1 cellular context compared by ENCODE assay signal in genomic region chr18:50310080-50310479, GRCh38.
TF ChIP-seq lines count a peak whose summit lies in the region.

No MANE protein-coding gene starts in this region.

TF ChIP-seq in K562, 482 proteins besides CTCF, POLR2A, EP300 and RAD21:
- TF ChIP-seq TAF9B (IDR thresholded peaks at IDR 0.05; ENCODE audit: partially characterized antibody) (no peak), ARID1B (IDR thresholded peaks at IDR 0.05) (peak; percentile 11; the same call in 1 of the 2 replicates), ZNF766 (CRISPR knock-in tag; conservative IDR thresholded peaks at IDR 0.05) (peak; percentile 66; the same call in 1 of the 2 replicates), POLR2H (tag; IDR thresholded peaks at IDR 0.05; ENCODE audit: low read depth) (peak; percentile 53), BRF1 (IDR thresholded peaks at IDR 0.05; ENCODE audit: borderline replicate concordance, extremely low read depth, insufficient read length) (no peak), DEAF1 (CRISPR knock-in tag; IDR thresholded peaks at IDR 0.05) (no peak), IRF1 (CRISPR knock-in tag; IDR thresholded peaks at IDR 0.05; ENCODE audit: borderline replicate concordance) (no peak), ESRRB (CRISPR knock-in tag; IDR thresholded peaks at IDR 0.05; ENCODE audit: borderline replicate concordance) (no peak), SIRT6 (IDR thresholded peaks at IDR 0.05; ENCODE audit: low read depth, low read length) (no peak), MAFG (tag; conservative IDR thresholded peaks at IDR 0.05) (peak; percentile 46), NFE2 (IDR thresholded peaks at IDR 0.05; ENCODE audit: low read depth) (peak; percentile 40; the same call in 1 of the 2 replicates), CHD2 (IDR thresholded peaks at IDR 0.05; ENCODE audit: low read depth, low read length) (peak; percentile 69)
TF ChIP-seq in K562: peak in this region for 6.
